9 cellular contexts compared by ENCODE assay signal in genomic region chr13:99657848-99658265, GRCh38. TPM values are rescaled to one million over a fixed set of nuclear protein-coding genes. Genes with fewer than 3 reads are reported as not detected.
A peak's percentile ranks its signal among the peaks of the same experiment; 100 is the strongest.
DNase-seq lines count a peak whose midpoint lies in the region; ATAC-seq and TF ChIP-seq lines count a peak whose summit lies in the region.
"Had no signal": no experiment of that assay in that cellular context is flagged by ENCODE, and none has a peak within 500 bp of the region (broad histone marks: within the 10 kb centered on the region; RNA-seq: fewer than 3 reads in every experiment).

No MANE protein-coding gene starts in this region.

- CTCF ChIA-PET in IMR-90 (lab: Yijun Ruan, JAX): interaction anchor here (1.8 kb wide), 1 partner anchor 857 kb away, joined by 4 read pairs; no protein-coding TSS in a partner anchor

- no peaks in the 10 kb centered on the region for H3K9me3 Mint-ChIP-seq in activated T-helper 2 cell treated with anti-CD3 and anti-CD28 coated beads, Interferon-gamma antibody, Interleukin-2, Interleukin-4, amounts not matched to agents 10 μg/mL and 5 μg/mL and 100 μg/mL, durations not matched to agents 14 hours and 24 hours and 36 hours

- DNase-seq in DMS 273 (lab: John Stamatoyannopoulos, UW; ENCODE audit: unreplicated experiment): peak; percentile 69
- no peak for DNase-seq in DMS 273 treated with DMSO at 0.1 percent for 48 hours (lab: John Stamatoyannopoulos, UW)
- no peak for DNase-seq in IMR-90
- no peak for DNase-seq in activated T-helper 2 cell treated with anti-CD3 and anti-CD28 coated beads, Interferon-gamma antibody, Interleukin-2, Interleukin-4, amounts not matched to agents 10 μg/mL and 5 μg/mL and 100 μg/mL, durations not matched to agents 14 hours and 24 hours and 36 hours (ENCODE audit: low spot score)
- DNase-seq in ovary: peak in 4 of 5 donors; percentile 19 to 43 (median 28)
- DNase-seq in SJCRH30: no peak
- no peak for DNase-seq in HT-29 (ENCODE audit: low spot score)

- H3K79me1 ChIP-seq in IMR-90 (ENCODE audit: low read depth in 1 of 2, low read length in 2 of 2): no peaks in the 10 kb centered on the region

- no peak for TF ChIP-seq RAD21 in IMR-90 (IDR thresholded peaks at IDR 0.05; ENCODE audit: low read length)

- H2AFZ ChIP-seq in IMR-90 (replicated peaks; ENCODE audit: low read length, poor library complexity): peak overlapping the region; percentile 94

- no peak overlapping the region; the same call in 1 of the 2 replicates for H4K5ac ChIP-seq in IMR-90 (ENCODE audit: low read depth, low read length)

- H4K20me1 ChIP-seq in IMR-90 (ENCODE audit: insufficient read depth, low read length): no peaks in the 10 kb centered on the region

- peak overlapping the region in 1 of 2 experiments; percentile 73; a peak in 1 of 4 replicates for H4K8ac ChIP-seq in IMR-90 (ENCODE audit: low read depth in 2 of 2, low read length in 2 of 2)

- no peak overlapping the region for H2BK5ac ChIP-seq in IMR-90 (ENCODE audit: low read depth, low read length, poor library complexity, severe bottlenecking)

- H3K4ac ChIP-seq in IMR-90 (ENCODE audit: low read depth, low read length): no peak overlapping the region

- WGBS in IMR-90 (ENCODE audit: extremely low coverage in 2 of 2, insufficient read length in 1 of 2), 2 experiments: 25% methylated on average over 8 of the region's 30 CpGs; no CpG with 5 or more reads in 1 of the 2 experiments
- WGBS in gastroesophageal sphincter (ENCODE audit: low coverage in 1 of 2), 2 donors: 8 to 40% methylated on average over 1 to 4 of the region's 30 CpGs
- 7 to 57% (median 28%) methylated on average over 30 of the region's 30 CpGs for WGBS in ovary, 3 donors

- no peak overlapping the region for H2AK5ac ChIP-seq in IMR-90 (ENCODE audit: low read depth, low read length)

- no peaks in the 10 kb centered on the region for H3K36me3 Mint-ChIP-seq in activated T-helper 2 cell treated with anti-CD3 and anti-CD28 coated beads, Interferon-gamma antibody, Interleukin-2, Interleukin-4, amounts not matched to agents 10 μg/mL and 5 μg/mL and 100 μg/mL, durations not matched to agents 14 hours and 24 hours and 36 hours (ENCODE audit: low read depth)

- TF ChIP-seq EP300 in gastroesophageal sphincter (IDR thresholded peaks at IDR 0.05) (no peak), ovary (IDR thresholded peaks at IDR 0.05) (no peak)

- no TSS peak for BruUV-seq in IMR-90 (replicated peaks; lab: Mats Ljungman, UMichigan)

- H3K4me2 ChIP-seq in IMR-90 (ENCODE audit: low read depth, low read length): peak overlapping the region; percentile 71; the same call in 1 of the 2 replicates

- H3K9me1 ChIP-seq in IMR-90 (ENCODE audit: insufficient read depth, low read length): no peaks in the 10 kb centered on the region

- H3K27ac ChIP-seq in IMR-90 (ENCODE audit: insufficient read depth, low read length) (no peak overlapping the region), gastroesophageal sphincter (peak overlapping the region; percentile 50 to 86 (median 79)), ovary (peak overlapping the region; percentile 72 to 93), SJCRH30 (no peak overlapping the region)
- H3K27ac ChIP-seq: 22Rv1 had no signal

- no peak overlapping the region for H3K23ac ChIP-seq in IMR-90 (ENCODE audit: low read depth, low read length)

- no peak overlapping the region for H4K91ac ChIP-seq in IMR-90 (ENCODE audit: insufficient read depth, low read depth, low read length)

- H3K36me3 ChIP-seq in IMR-90 (ENCODE audit: control insufficient read depth, insufficient read depth, low read length) (no peaks in the 10 kb centered on the region), gastroesophageal sphincter (no peaks in the 10 kb centered on the region), ovary (no peaks in the 10 kb centered on the region), SJCRH30 (no peaks in the 10 kb centered on the region)

- H3K4me3 Mint-ChIP-seq in activated T-helper 2 cell treated with anti-CD3 and anti-CD28 coated beads, Interferon-gamma antibody, Interleukin-2, Interleukin-4, amounts not matched to agents 10 μg/mL and 5 μg/mL and 100 μg/mL, durations not matched to agents 14 hours and 24 hours and 36 hours (ENCODE audit: low read depth): peak overlapping the region; percentile 43

- ATAC-seq in IMR-90 (ENCODE audit: low read depth): peak; percentile 38
- ATAC-seq in gastroesophageal sphincter: peak; percentile 38

- no peak overlapping the region for H2BK120ac ChIP-seq in IMR-90 (ENCODE audit: low read depth, low read length)

- intact Hi-C loops in IMR-90 (cut with micrococcal nuclease) (loop anchor here (2.0 to 5.0 kb wide), 6 partner anchors 216 to 1469 kb away; partner anchors contain the start of gene PCCA), ovary (cut with DNase I) (loop anchor here in 3 of 4 donors (5.0 to 10.0 kb wide), 4 partner anchors 577 to 1467 kb away; no protein-coding TSS in a partner anchor)
- intact Hi-C loops in activated T-helper 2 cell treated with anti-CD3 and anti-CD28 coated beads, Interferon-gamma antibody, Interleukin-2, Interleukin-4, amounts not matched to agents 10 μg/mL and 5 μg/mL and 100 μg/mL, durations not matched to agents 14 hours and 24 hours and 36 hours (cut with micrococcal nuclease): loop anchor here (2.0 to 5.0 kb wide), 8 partner anchors 221 to 1469 kb away; no protein-coding TSS in a partner anchor

- no peak overlapping the region for H2BK15ac ChIP-seq in IMR-90 (ENCODE audit: low read depth, low read length)

- no peak overlapping the region for H2BK20ac ChIP-seq in IMR-90 (ENCODE audit: low read depth, low read length)

- H3K27me3 Mint-ChIP-seq in activated T-helper 2 cell treated with anti-CD3 and anti-CD28 coated beads, Interferon-gamma antibody, Interleukin-2, Interleukin-4, amounts not matched to agents 10 μg/mL and 5 μg/mL and 100 μg/mL, durations not matched to agents 14 hours and 24 hours and 36 hours (ENCODE audit: low read depth): peaks cover 48% of the 10 kb centered on the region

- H3K56ac ChIP-seq in IMR-90 (ENCODE audit: extremely low read depth, insufficient read depth, low read length): no peak overlapping the region

- dilution Hi-C loops in IMR-90 (cut with HindIII; ENCODE audit: low sequenced_read_pairs, unreplicated experiment): no loop called here

- H3K4me3 ChIP-seq in IMR-90 (ENCODE audit: insufficient read depth, low read depth, low read length) (peak overlapping the region; percentile 3; the same call in 1 of the 2 replicates), gastroesophageal sphincter (peak overlapping the region; percentile 34 to 62), ovary (peak overlapping the region; percentile 48), SJCRH30 (no peak overlapping the region)

- H3K18ac ChIP-seq in IMR-90 (ENCODE audit: low read depth, low read length): no peak overlapping the region; the same call in 1 of the 2 replicates

- TF ChIP-seq CTCF in IMR-90 (conservative IDR thresholded peaks at IDR 0.05; ENCODE audit: low read depth, low read length) (no peak), gastroesophageal sphincter (IDR thresholded peaks at IDR 0.05) (peak in 1 of 4 experiments; percentile 21), ovary (IDR thresholded peaks at IDR 0.05) (no peak)

- no peak for TF ChIP-seq POLR2A in IMR-90 (IDR thresholded peaks at IDR 0.05; ENCODE audit: low read depth, low read length)
- TF ChIP-seq POLR2A in gastroesophageal sphincter (IDR thresholded peaks at IDR 0.05): no peak
- TF ChIP-seq POLR2A in ovary (IDR thresholded peaks at IDR 0.05): no peak

- POLR2A ChIA-PET in IMR-90 (lab: Charles Lee; ENCODE audit: unreplicated experiment): no interaction called here

- in situ Hi-C loops in IMR-90 (cut with MboI; ENCODE audit: low sequenced_read_pairs): loop anchor here (10.0 to 25.0 kb wide), 4 partner anchors 577 to 1454 kb away; no protein-coding TSS in a partner anchor

- H3K9ac ChIP-seq in IMR-90 (ENCODE audit: low read depth, low read length): peak overlapping the region; percentile 46; the same call in 1 of the 2 replicates

- H3K27me3 ChIP-seq in IMR-90 (ENCODE audit: control insufficient read depth, insufficient read depth, low read length) (peaks cover 20% of the 10 kb centered on the region), gastroesophageal sphincter (no peaks in the 10 kb centered on the region), ovary (no peaks in the 10 kb centered on the region), SJCRH30 (0 out of 2 replicates have a peak, but pooled peaks cover 2% of the 10 kb centered on the region)

- no peaks in the 10 kb centered on the region for H3K9me3 ChIP-seq in IMR-90 (ENCODE audit: control insufficient read depth, insufficient read depth, low read length)
- no peaks in the 10 kb centered on the region for H3K9me3 ChIP-seq in gastroesophageal sphincter
- no peaks in the 10 kb centered on the region for H3K9me3 ChIP-seq in ovary
- H3K9me3 ChIP-seq in SJCRH30 (replicated peaks): no peaks in the 10 kb centered on the region

- H3K14ac ChIP-seq in IMR-90 (replicated peaks; ENCODE audit: low read depth, low read length): no peak overlapping the region

- peak overlapping the region; percentile 29 for H2AK9ac ChIP-seq in IMR-90 (replicated peaks; ENCODE audit: low read depth, low read length, poor library complexity)

- peaks cover 38% of the 10 kb centered on the region for H3K4me1 Mint-ChIP-seq in activated T-helper 2 cell treated with anti-CD3 and anti-CD28 coated beads, Interferon-gamma antibody, Interleukin-2, Interleukin-4, amounts not matched to agents 10 μg/mL and 5 μg/mL and 100 μg/mL, durations not matched to agents 14 hours and 24 hours and 36 hours (ENCODE audit: low read depth)

- no peaks in the 10 kb centered on the region for H3K4me1 ChIP-seq in IMR-90 (ENCODE audit: control insufficient read depth, insufficient read depth, low read length)
- H3K4me1 ChIP-seq in gastroesophageal sphincter: peaks cover 0 to 43% (median 0%) of the 10 kb centered on the region in 3 donors
- peaks cover 2% of the 10 kb centered on the region for H3K4me1 ChIP-seq in ovary (ENCODE audit: insufficient read depth)
- H3K4me1 ChIP-seq in SJCRH30: no peaks in the 10 kb centered on the region

- H3K27ac Mint-ChIP-seq in activated T-helper 2 cell treated with anti-CD3 and anti-CD28 coated beads, Interferon-gamma antibody, Interleukin-2, Interleukin-4, amounts not matched to agents 10 μg/mL and 5 μg/mL and 100 μg/mL, durations not matched to agents 14 hours and 24 hours and 36 hours: no peak overlapping the region

TF ChIP-seq in IMR-90, 13 proteins besides CTCF, POLR2A, EP300 and RAD21 (continues in another document):
- TF ChIP-seq RFX5 (IDR thresholded peaks at IDR 0.05; ENCODE audit: low read depth, low read length): no peak

RNA-seq across cellular contexts. Expression of gene CLYBL, which starts 51.4 kb away (rescaled TPM):
- total RNA-seq in IMR-90 (2012; rRNA removed) (0.18 and 0.28 TPM in 2 replicates), gastroesophageal sphincter (10 to 100 TPM in 2 of 4 donors, 1 to 10 TPM in 2; 9.6 to 21.3 (median 11.4) TPM), ovary (1 to 10 TPM; 2.0 to 7.3 (median 5.7) TPM)
- polyA plus RNA-seq in IMR-90 (2012; rRNA removed) (0.50 and 0.87 TPM in 2 replicates), ovary (10 to 100 TPM in 1 of 2 donors, 1 to 10 TPM in 1; 1.9 to 18.7 TPM)
- polyA plus RNA-seq in IMR-90 (2012; cell fraction: cytosol; rRNA removed): 0.16 and 0.32 TPM in 2 replicates
- polyA plus RNA-seq in IMR-90 (2012; cell fraction: nucleus; rRNA removed; ENCODE audit: low replicate concordance): 0.07 and 1.2 TPM in 2 replicates
- 4.4 TPM in 2 replicates for total RNA-seq in activated T-helper 2 cell treated with anti-CD3 and anti-CD28 coated beads, Interferon-gamma antibody, Interleukin-2, Interleukin-4, amounts not matched to agents 10 μg/mL and 5 μg/mL and 100 μg/mL, durations not matched to agents 14 hours and 24 hours and 36 hours
- 0.02 and 0.46 TPM in 2 replicates for total RNA-seq in SJCRH30 (2014; rRNA removed; shearing (Covaris generic))
- total RNA-seq in HT-29 (2014; rRNA removed; shearing (Covaris generic)): 0.57 and 1.5 TPM in 2 replicates

Comparison
In these comparisons a context has a peak if more than half of its experiments do, and no peak if none do; other contexts are left out.
1. DNase-seq: peak in DMS 273 (single experiment) and ovary (4 of 5); none in DMS 273 treated with DMSO at 0.1 percent for 48 hours (single experiment), IMR-90 (single experiment), activated T-helper 2 cell treated with anti-CD3 and anti-CD28 coated beads, Interferon-gamma antibody, Interleukin-2, Interleukin-4, amounts not matched to agents 10 μg/mL and 5 μg/mL and 100 μg/mL, durations not matched to agents 14 hours and 24 hours and 36 hours (single experiment), SJCRH30 (0 of 2) and HT-29 (single experiment).
2. H3K27ac ChIP-seq: peak in gastroesophageal sphincter (4 of 4) and ovary (2 of 2); none in IMR-90 (single experiment) and SJCRH30 (single experiment).